8 cellular contexts compared by ENCODE assay signal in genomic region chr22:24189249-24190158, GRCh38. TPM values are rescaled to one million over a fixed set of nuclear protein-coding genes. Genes with fewer than 3 reads are reported as not detected.
DNase-seq lines count a peak whose midpoint lies in the region; ATAC-seq and TF ChIP-seq lines count a peak whose summit lies in the region.

No MANE protein-coding gene starts in this region.

- H3K4me3 ChIP-seq in SJCRH30, result no peak overlapping the region

- H3K4me1 Mint-ChIP-seq in brain, result peaks cover 3% of the 10 kb centered on the region

- H3K9me3 ChIP-seq in SJCRH30 (replicated peaks), result no peaks in the 10 kb centered on the region

- H3K36me3 Mint-ChIP-seq in brain, result no peaks in the 10 kb centered on the region

- H3K27me3 ChIP-seq in SJCRH30, result no peaks in the 10 kb centered on the region

- H3K27me3 Mint-ChIP-seq in brain, result peaks cover 7% of the 10 kb centered on the region

- H3K27ac ChIP-seq in SJCRH30, result no peak overlapping the region

- ATAC-seq in HG02610 (IDR thresholded peaks at IDR 0.05; ENCODE audit: unreplicated experiment), result peak; percentile 49
- no peak for ATAC-seq in GM19023 (IDR thresholded peaks at IDR 0.05; ENCODE audit: unreplicated experiment)

- no peaks in the 10 kb centered on the region for H3K36me3 ChIP-seq in SJCRH30

- peak; percentile 91 to 94 for TF ChIP-seq CTCF in brain (conservative IDR thresholded peaks at IDR 0.05)

- no peak overlapping the region for H3K4me3 Mint-ChIP-seq in brain

- H3K9me3 Mint-ChIP-seq in brain, result peaks cover 0 to 3% (median 0%) of the 10 kb centered on the region in 5 experiments

- no peaks in the 10 kb centered on the region for H3K4me1 ChIP-seq in SJCRH30

- DNase-seq in COLO668 (lab: John Stamatoyannopoulos, UW; ENCODE audit: unreplicated experiment), result peak; percentile 50
- peak; percentile 59 to 70 for DNase-seq in SJCRH30
- peak; percentile 54 for DNase-seq in iris pigment epithelial cell (ENCODE audit: low read depth)
- peak; percentile 25 for DNase-seq in stimulated activated CD4-positive, alpha-beta T cell treated with anti-CD3 and anti-CD28 coated beads, Interleukin-12 subunit alpha, Interleukin-12 subunit beta, amount 100 ng/mL, for 4 hours
- DNase-seq in activated gamma-delta T cell treated with Interleukin-2 at 50 U/mL for 16 hours, result no peak

- H3K27ac Mint-ChIP-seq in brain, result peak overlapping the region in 2 of 5 experiments; percentile 54 to 66

RNA-seq across cellular contexts. Expression of gene SUSD2, which starts 8.2 kb away (rescaled TPM):
- total RNA-seq in SJCRH30 (2014; rRNA removed; shearing (Covaris generic)), result 0.08 TPM in 1 of 2 replicates, not detected in the other
- polyA plus RNA-seq in brain (ENCODE audit: insufficient read depth, low read depth, low replicate concordance), result 2.7 TPM

RNA-seq across cellular contexts. Expression of gene GGT5, which starts 55.4 kb away (rescaled TPM):
- total RNA-seq in SJCRH30 (2014; rRNA removed; shearing (Covaris generic)), result 0.91 and 2.0 TPM in 2 replicates
- 45.0 TPM for polyA plus RNA-seq in brain (ENCODE audit: insufficient read depth, low read depth, low replicate concordance)
